ENCODE assay signal across 19 cellular contexts in genomic region chr2:237682901-237683670, GRCh38. TPM values are rescaled to one million over a fixed set of nuclear protein-coding genes. Genes with fewer than 3 reads are reported as not detected.
DNase-seq lines count a peak whose midpoint lies in the region; ATAC-seq and TF ChIP-seq lines count a peak whose summit lies in the region.
"Had no signal": no experiment of that assay in that cellular context is flagged by ENCODE, and none has a peak within 500 bp of the region (broad histone marks: within the 10 kb centered on the region; RNA-seq: fewer than 3 reads in every experiment).

No MANE protein-coding gene starts in this region.

- H3K9me3 Mint-ChIP-seq in activated naive CD4-positive, alpha-beta T cell treated with anti-CD3 and anti-CD28 coated beads for 36 hours, result no peaks in the 10 kb centered on the region
- H3K9me3 Mint-ChIP-seq: activated T-helper 1 cell treated with anti-CD3 and anti-CD28 coated beads, Interleukin-12 subunit alpha, Interleukin-12 subunit beta, Interleukin-2, Interleukin-4 antibody, amounts not matched to agents 30 ng/mL and 10 ng/mL and 1 ng/mL, durations not matched to agents 14 hours and 24 hours and 36 hours had no signal

- intact Hi-C loops in Right ventricle myocardium superior (cut with DNase I) (no loop called here), mucosa of descending colon (cut with DNase I, micrococcal nuclease) (no loop called here)
- intact Hi-C loops in activated naive CD4-positive, alpha-beta T cell treated with anti-CD3 and anti-CD28 coated beads for 36 hours (cut with micrococcal nuclease), result no loop called here

- H3K4me3 ChIP-seq in mucosa of descending colon, result no peak overlapping the region
- H3K4me3 ChIP-seq: cardiac muscle cell, hepatocyte, MG63 had no signal

- H3K27ac Mint-ChIP-seq in activated naive CD4-positive, alpha-beta T cell treated with anti-CD3 and anti-CD28 coated beads for 36 hours, result no peak overlapping the region
- H3K27ac Mint-ChIP-seq: activated CD8-positive, alpha-beta T cell treated with anti-CD3 and anti-CD28 coated beads, Interleukin-2, amount 10 ng/mL, durations not matched to agents 7 days and 5 days; activated T-helper 1 cell treated with anti-CD3 and anti-CD28 coated beads, Interleukin-12 subunit alpha, Interleukin-12 subunit beta, Interleukin-2, Interleukin-4 antibody, amounts not matched to agents 30 ng/mL and 10 ng/mL and 1 ng/mL, durations not matched to agents 14 hours and 24 hours and 36 hours; B cell had no signal

- H3K36me3 Mint-ChIP-seq in activated naive CD4-positive, alpha-beta T cell treated with anti-CD3 and anti-CD28 coated beads for 36 hours (ENCODE audit: low read depth), result no peaks in the 10 kb centered on the region

- H3K4me1 Mint-ChIP-seq in activated naive CD4-positive, alpha-beta T cell treated with anti-CD3 and anti-CD28 coated beads for 36 hours (ENCODE audit: low read depth), result peaks cover 18% of the 10 kb centered on the region

- ATAC-seq in Right ventricle myocardium superior (ENCODE audit: poor library complexity) (peak; percentile 47), mucosa of descending colon (peak; percentile 78), HG02981 (IDR thresholded peaks at IDR 0.05; ENCODE audit: unreplicated experiment) (no peak)
- ATAC-seq: activated CD8-positive, alpha-beta T cell treated with anti-CD3 and anti-CD28 coated beads, Interleukin-2, amount 10 ng/mL, durations not matched to agents 7 days and 5 days had no signal

- H3K4me1 ChIP-seq in mucosa of descending colon (ENCODE audit: low read depth), result peaks cover 14% of the 10 kb centered on the region

- no peaks in the 10 kb centered on the region for H3K36me3 ChIP-seq in mucosa of descending colon (ENCODE audit: low read depth)
- H3K36me3 ChIP-seq: cardiac muscle cell, MG63 had no signal

- H3K27me3 Mint-ChIP-seq in activated naive CD4-positive, alpha-beta T cell treated with anti-CD3 and anti-CD28 coated beads for 36 hours (ENCODE audit: low read depth), result no peaks in the 10 kb centered on the region
- H3K27me3 Mint-ChIP-seq: B cell had no signal

- CTCF ChIA-PET in activated naive CD4-positive, alpha-beta T cell treated with anti-CD3 and anti-CD28 coated beads for 36 hours (lab: Charles Lee), result interaction anchor here (1.2 to 2.7 kb wide), 3 partner anchors 9 to 62 kb away, joined by 4 to 9 read pairs (median 5); no protein-coding TSS in a partner anchor

- H3K9me3 ChIP-seq in mucosa of descending colon, result no peaks in the 10 kb centered on the region
- H3K9me3 ChIP-seq: MG63 had no signal

- H3K4me3 Mint-ChIP-seq in activated naive CD4-positive, alpha-beta T cell treated with anti-CD3 and anti-CD28 coated beads for 36 hours, result no peak overlapping the region
- H3K4me3 Mint-ChIP-seq: activated CD8-positive, alpha-beta T cell treated with anti-CD3 and anti-CD28 coated beads, Interleukin-2, amount 10 ng/mL, durations not matched to agents 7 days and 5 days; activated T-helper 1 cell treated with anti-CD3 and anti-CD28 coated beads, Interleukin-12 subunit alpha, Interleukin-12 subunit beta, Interleukin-2, Interleukin-4 antibody, amounts not matched to agents 30 ng/mL and 10 ng/mL and 1 ng/mL, durations not matched to agents 14 hours and 24 hours and 36 hours; B cell had no signal

- DNase-seq in DMS 273 (lab: John Stamatoyannopoulos, UW; ENCODE audit: unreplicated experiment) (peak; percentile 39), DMS 273 treated with DMSO at 0.1 percent for 48 hours (lab: John Stamatoyannopoulos, UW) (no peak), Right ventricle myocardium superior (no peak), mucosa of descending colon (peak in 2 of 3 donors; percentile 70 to 80), ureter (ENCODE audit: low spot score) (peak; percentile 61), NK-92 (lab: John Stamatoyannopoulos, UW; ENCODE audit: unreplicated experiment) (no peak)
- no peak for DNase-seq in activated naive CD4-positive, alpha-beta T cell treated with anti-CD3 and anti-CD28 coated beads for 36 hours
- DNase-seq: activated CD8-positive, alpha-beta T cell treated with anti-CD3 and anti-CD28 coated beads, Interleukin-2, amount 10 ng/mL, durations not matched to agents 7 days and 5 days; effector CD4-positive, alpha-beta T cell; MG63; NCI-H187; NCI-H446; SHP77; stimulated activated CD4-positive, alpha-beta T cell treated with anti-CD3 and anti-CD28 coated beads, Interleukin-4, amount 100 ng/mL, for 24 hours had no signal

- no peak for TF ChIP-seq CTCF in mucosa of descending colon (IDR thresholded peaks at IDR 0.05)

RNA-seq across cellular contexts. Expression of gene LRRFIP1, which starts 55.7 kb away (rescaled TPM):
- 88.5 TPM for total RNA-seq in Right ventricle myocardium superior
- total RNA-seq in mucosa of descending colon, result 100 to 1,000 TPM; 114 to 157 (median 120) TPM
- 207 TPM for total RNA-seq in ureter
- 100 to 1,000 TPM; 154 to 155 TPM for total RNA-seq in activated naive CD4-positive, alpha-beta T cell treated with anti-CD3 and anti-CD28 coated beads for 36 hours

Comparison
In these comparisons a context has a peak if more than half of its experiments do, and no peak if none do; other contexts are left out.
1. DNase-seq: peak in DMS 273 (single experiment), mucosa of descending colon (2 of 3) and ureter (single experiment); none in DMS 273 treated with DMSO at 0.1 percent for 48 hours (single experiment), Right ventricle myocardium superior (single experiment), NK-92 (single experiment) and activated naive CD4-positive, alpha-beta T cell treated with anti-CD3 and anti-CD28 coated beads for 36 hours (single experiment).